10 cellular contexts compared by ENCODE assay signal in the genomic region with DNA sequence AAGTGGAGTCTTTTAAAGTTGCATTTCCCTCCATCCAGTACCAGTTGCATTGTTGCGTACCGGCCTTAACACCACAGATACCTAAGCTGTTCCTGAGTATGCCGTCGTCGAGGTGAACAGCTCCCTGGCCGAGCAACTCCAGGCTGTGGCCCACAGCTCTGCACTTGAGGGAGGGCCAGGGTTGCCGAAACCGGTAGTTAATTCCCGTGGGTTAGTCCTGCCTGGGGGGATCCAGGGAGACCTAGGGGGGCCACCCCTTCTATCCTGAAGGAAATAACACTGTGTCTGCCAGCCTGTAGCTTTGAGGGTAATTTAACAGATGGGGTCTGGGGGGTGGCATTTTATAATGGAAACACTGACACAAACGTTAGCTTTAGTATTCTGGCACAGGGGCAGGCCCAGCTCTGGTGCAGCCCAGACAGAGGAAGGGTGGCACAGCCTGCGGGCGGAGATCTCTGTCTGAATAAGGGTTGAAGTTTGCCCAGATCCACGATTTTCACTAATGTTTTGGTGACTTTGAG.
DNase-seq lines count a peak whose midpoint lies in the region; ATAC-seq, FAIRE-seq and TF ChIP-seq lines count a peak whose summit lies in the region.
"Had no signal": no experiment of that assay in that cellular context is flagged by ENCODE, and none has a peak within 500 bp of the region (broad histone marks: within the 10 kb centered on the region; RNA-seq: fewer than 3 reads in every experiment).

No MANE protein-coding gene starts in this region.

- TF ChIP-seq CTCF in brain (conservative IDR thresholded peaks at IDR 0.05) = no peak
- TF ChIP-seq CTCF in HepG2 (CRISPR knock-in tag; IDR thresholded peaks at IDR 0.05) = no peak

- in situ Hi-C loops in HepG2 (cut with HindIII; ENCODE audit: extremely low pct_ligation_motif_present, low pct_unique_long_range_greater_than_20kb) = no loop called here

- H2AFZ ChIP-seq in HepG2 (ENCODE audit: low read length) = no peak overlapping the region

- POLR2A ChIA-PET in HepG2 (lab: Yijun Ruan, JAX) = interaction anchor here (0.8 kb wide), 1 partner anchor 218 kb away, joined by 3 read pairs; no protein-coding TSS in a partner anchor

- 0 out of 5 replicates have a peak, but pooled peaks cover 0 to 8% of the 10 kb centered on the region in 2 experiments for H3K27me3 ChIP-seq in HepG2 (ENCODE audit: control insufficient read depth in 1 of 2, insufficient read depth in 2 of 2, low read length in 2 of 2)
- no peaks in the 10 kb centered on the region for H3K27me3 ChIP-seq in subcutaneous abdominal adipose tissue (ENCODE audit: control insufficient read depth in 5 of 5, insufficient read depth in 4 of 5, low read length in 5 of 5)

- TF ChIP-seq POLR2A in HepG2 (IDR thresholded peaks at IDR 0.05; ENCODE audit: insufficient read depth in 1 of 2, low read depth in 2 of 2, low read length in 2 of 2) = peak in 1 of 2 experiments; percentile 12; a peak in 1 of 4 replicates

- 91% methylated on average over 11 of the region's 13 CpGs for WGBS in HepG2 (ENCODE audit: low lambda C conversion rate)

- intact Hi-C loops in HepG2 (cut with micrococcal nuclease; ENCODE audit: unreplicated experiment) = no loop called here

- H4K20me1 ChIP-seq in HepG2 (ENCODE audit: insufficient read depth, low read length) = peaks cover 21% of the 10 kb centered on the region; the same call in 1 of the 2 replicates

- H3K4me3 ChIP-seq in HepG2 (replicated peaks in 1 of 3; ENCODE audit: insufficient read depth in 1 of 3, low read depth in 2 of 3, low read length in 3 of 3) (no peak overlapping the region), subcutaneous abdominal adipose tissue (ENCODE audit: low read depth in 1 of 5, low read length in 5 of 5) (no peak overlapping the region)

- H3K9me3 Mint-ChIP-seq in brain = no peaks in the 10 kb centered on the region

- no peaks in the 10 kb centered on the region for H3K79me2 ChIP-seq in HepG2 (ENCODE audit: insufficient read depth, low read length)

- no peaks in the 10 kb centered on the region for H3K27me3 Mint-ChIP-seq in brain

- no peak for TF ChIP-seq EP300 in HepG2 (IDR thresholded peaks at IDR 0.05; ENCODE audit: low read depth in 2 of 2, low read length in 2 of 2)
- TF ChIP-seq EP300 in HepG2 (CRISPR knock-in tag; IDR thresholded peaks at IDR 0.05; ENCODE audit: borderline replicate concordance) = no peak

- peak overlapping the region; percentile 87 to 98 (median 93) for H3K27ac Mint-ChIP-seq in brain

- H3K4me2 ChIP-seq in HepG2 (ENCODE audit: low read depth, low read length) = no peak overlapping the region

- H3K27ac ChIP-seq in HepG2 (ENCODE audit: extremely low read length, insufficient read depth, low read length) (no peak overlapping the region), subcutaneous abdominal adipose tissue (ENCODE audit: low read depth, low read length) (peak overlapping the region; percentile 90)

- DNase-seq in NCI-H1694 treated with DMSO at 0.1 percent for 48 hours (lab: John Stamatoyannopoulos, UW) = peak; percentile 5
- no peak for DNase-seq in NCI-H1694 (lab: John Stamatoyannopoulos, UW)
- DNase-seq in HepG2 (ENCODE audit: low spot score) = no peak
- no peak for DNase-seq in NCI-H82 (lab: John Stamatoyannopoulos, UW)
- DNase-seq in stimulated activated CD4-positive, alpha-beta T cell treated with anti-CD3 and anti-CD28 coated beads, Interleukin-4, amount 100 ng/mL, for 4 hours = no peak
- DNase-seq: ACHN, NCI-H69 had no signal

- H3K4me1 Mint-ChIP-seq in brain = peaks cover 72% of the 10 kb centered on the region

- CTCF ChIA-PET in HepG2 (lab: Yijun Ruan, JAX; ENCODE audit: low intra/inter-chr PET ratio, low total read pairs) = no interaction called here

- ATAC-seq in HepG2 = no peak
- ATAC-seq in GM18517 (IDR thresholded peaks at IDR 0.05; ENCODE audit: unreplicated experiment) = no peak

- no peak for TF ChIP-seq RAD21 in HepG2 (CRISPR knock-in tag; IDR thresholded peaks at IDR 0.05)

- H3K4me1 ChIP-seq in HepG2 (ENCODE audit: insufficient read depth, low read length) (peaks cover 19% of the 10 kb centered on the region), subcutaneous abdominal adipose tissue (ENCODE audit: control insufficient read depth in 5 of 5, insufficient read depth in 5 of 5, low read length in 5 of 5) (peaks cover 9 to 55% (median 46%) of the 10 kb centered on the region in 5 donors)

- no peaks in the 10 kb centered on the region for H3K9me3 ChIP-seq in HepG2 (ENCODE audit: low read length)
- no peaks in the 10 kb centered on the region for H3K9me3 ChIP-seq in subcutaneous abdominal adipose tissue (ENCODE audit: control insufficient read depth in 5 of 5, low read length in 5 of 5)

- no TSS peak for BruUV-seq in HepG2 (replicated peaks; lab: Mats Ljungman, UMichigan)

- H3K4me3 Mint-ChIP-seq in brain = peak overlapping the region in 4 of 5 experiments; percentile 17 to 63 (median 50)

- no peak for FAIRE-seq in HepG2 (lab: Jason Lieb, UNC)

- H3K9ac ChIP-seq in HepG2 (ENCODE audit: insufficient read depth, low read depth, low read length) (no peak overlapping the region), subcutaneous abdominal adipose tissue (ENCODE audit: low read length in 5 of 5) (peak overlapping the region in 4 of 5 donors; percentile 48 to 77 (median 56))

- H3K36me3 ChIP-seq in HepG2 (replicated peaks in 1 of 2; ENCODE audit: control insufficient read depth in 1 of 2, insufficient read depth in 2 of 2, low read length in 2 of 2) (peaks cover 16 to 38% of the 10 kb centered on the region in 2 experiments; a peak in 4 of 5 replicates), subcutaneous abdominal adipose tissue (ENCODE audit: control insufficient read depth in 5 of 5, insufficient read depth in 5 of 5, low read length in 5 of 5) (peaks cover 13 to 47% (median 40%) of the 10 kb centered on the region in 5 donors)

- peaks cover 46% of the 10 kb centered on the region for H3K36me3 Mint-ChIP-seq in brain

TF ChIP-seq in HepG2, 621 proteins besides CTCF, POLR2A, EP300 and RAD21:
- TF ChIP-seq KLF12 (CRISPR knock-in tag; IDR thresholded peaks at IDR 0.05; ENCODE audit: borderline replicate concordance) (no peak), RBM22 (optimal IDR thresholded peaks at IDR 0.05; ENCODE audit: low read length) (peak; percentile 98), POLR2AphosphoS2 (IDR thresholded peaks at IDR 0.05; ENCODE audit: low read depth, low read length) (peak; percentile 61; the same call in 1 of the 2 replicates), POLR2G (IDR thresholded peaks at IDR 0.05; ENCODE audit: low read depth, low read length) (peak; percentile 66)
